In the genomic region with DNA sequence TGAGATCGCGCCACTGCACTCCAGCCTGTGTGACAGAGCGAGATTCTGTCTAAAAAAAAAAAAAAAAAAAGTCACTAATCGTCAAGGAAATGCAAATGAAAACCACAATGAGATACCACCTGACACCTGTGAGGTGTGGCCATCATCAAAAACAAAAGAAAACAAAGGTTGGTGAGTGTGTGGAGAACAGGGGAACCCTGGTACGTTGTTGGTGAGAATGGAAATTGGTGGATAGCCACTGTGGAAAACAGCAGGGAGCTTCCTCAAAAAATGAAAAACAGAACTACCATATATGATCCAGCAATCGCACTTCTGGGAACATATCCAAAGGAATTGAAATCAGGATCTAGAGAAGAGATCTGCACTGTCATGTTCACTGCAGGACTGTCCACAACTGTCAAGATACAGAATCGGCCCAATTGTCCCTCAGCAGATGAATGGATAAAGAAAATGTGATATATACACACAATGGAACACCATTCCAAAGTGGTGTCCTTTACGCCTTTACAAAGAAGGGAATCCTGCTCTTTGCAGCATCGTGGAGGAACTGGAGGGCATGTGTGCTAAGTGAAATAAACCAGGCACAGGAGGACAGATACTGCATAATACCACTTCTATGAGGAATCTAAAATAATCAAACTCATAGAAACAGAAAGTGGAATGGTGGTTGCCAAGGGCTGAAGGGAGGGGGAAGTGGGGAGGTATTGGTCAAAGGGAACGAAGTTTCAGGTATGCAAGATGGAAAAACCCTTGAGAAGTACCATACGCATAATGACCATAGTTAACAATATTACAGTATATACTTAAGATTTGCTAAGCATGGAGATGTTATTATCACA, we compare ENCODE assay signal across 8 cellular contexts.
A peak's percentile ranks its signal among the peaks of the same experiment; 100 is the strongest.
DNase-seq lines count a peak whose midpoint lies in the region; ATAC-seq and TF ChIP-seq lines count a peak whose summit lies in the region.

No MANE protein-coding gene starts in this region.

- H3K36me3 Mint-ChIP-seq in central memory CD8-positive, alpha-beta T cell (ENCODE audit: insufficient read depth) = peaks cover 11% of the 10 kb centered on the region

- H3K4me3 Mint-ChIP-seq in central memory CD8-positive, alpha-beta T cell = peak overlapping the region; percentile 77

- TF ChIP-seq CTCF in GM12864 (IDR thresholded peaks at IDR 0.05; ENCODE audit: low read depth, low read length, missing control alignments) = no peak

- H3K27ac Mint-ChIP-seq in central memory CD8-positive, alpha-beta T cell (ENCODE audit: low read depth) = peak overlapping the region; percentile 81

- peaks cover 51% of the 10 kb centered on the region for H3K4me1 Mint-ChIP-seq in central memory CD8-positive, alpha-beta T cell

- no peaks in the 10 kb centered on the region for H3K27me3 Mint-ChIP-seq in central memory CD8-positive, alpha-beta T cell

- ATAC-seq in GM21367 (IDR thresholded peaks at IDR 0.05; ENCODE audit: unreplicated experiment) = peak; percentile 40
- peak; percentile 68 for ATAC-seq in HG03439 (IDR thresholded peaks at IDR 0.05; ENCODE audit: unreplicated experiment)
- peak; percentile 66 for ATAC-seq in central memory CD8-positive, alpha-beta T cell (replicated peaks; ENCODE audit: extremely low read depth, poor library complexity, severe bottlenecking)

- no peaks in the 10 kb centered on the region for H3K9me3 Mint-ChIP-seq in central memory CD8-positive, alpha-beta T cell

- peak overlapping the region; percentile 28 for H3K4me3 ChIP-seq in GM12864 (ENCODE audit: low read depth, low read length)

- DNase-seq in GM12864 (ENCODE audit: low read depth) (peak; percentile 71), NCI-H1092 treated with DMSO at 0.1 percent for 48 hours (lab: John Stamatoyannopoulos, UW) (no peak), NCI-H510A treated with DMSO at 0.1 percent for 48 hours (lab: John Stamatoyannopoulos, UW) (no peak)
- peak in 1 of 2 donors; percentile 33 for DNase-seq in central memory CD8-positive, alpha-beta T cell (ENCODE audit: low spot score in 2 of 2)
- no peak for DNase-seq in stimulated activated CD4-positive, alpha-beta T cell treated with anti-CD3 and anti-CD28 coated beads, Interleukin-2, amount 100 ng/mL, for 48 hours
- no peak for DNase-seq in stimulated activated CD4-positive, alpha-beta T cell treated with anti-CD3 and anti-CD28 coated beads, Interleukin-15, amount 100 ng/mL, for 24 hours
